2 cellular contexts compared by ENCODE assay signal in genomic region chr5:162068931-162069330, GRCh38.
TF ChIP-seq lines count a peak whose summit lies in the region.

No MANE protein-coding gene starts in this region.

TF ChIP-seq in GM23338, 12 proteins besides CTCF, POLR2A, EP300 and RAD21:
- TF ChIP-seq NANOG (IDR thresholded peaks at IDR 0.05; ENCODE audit: borderline replicate concordance): no peak
- TF ChIP-seq CREB1 (CRISPR knock-in tag; IDR thresholded peaks at IDR 0.05; ENCODE audit: low read depth): no peak
- TF ChIP-seq ZNF331 (CRISPR knock-in tag; IDR thresholded peaks at IDR 0.05; ENCODE audit: low read depth): no peak
- TF ChIP-seq, protein P1, sequence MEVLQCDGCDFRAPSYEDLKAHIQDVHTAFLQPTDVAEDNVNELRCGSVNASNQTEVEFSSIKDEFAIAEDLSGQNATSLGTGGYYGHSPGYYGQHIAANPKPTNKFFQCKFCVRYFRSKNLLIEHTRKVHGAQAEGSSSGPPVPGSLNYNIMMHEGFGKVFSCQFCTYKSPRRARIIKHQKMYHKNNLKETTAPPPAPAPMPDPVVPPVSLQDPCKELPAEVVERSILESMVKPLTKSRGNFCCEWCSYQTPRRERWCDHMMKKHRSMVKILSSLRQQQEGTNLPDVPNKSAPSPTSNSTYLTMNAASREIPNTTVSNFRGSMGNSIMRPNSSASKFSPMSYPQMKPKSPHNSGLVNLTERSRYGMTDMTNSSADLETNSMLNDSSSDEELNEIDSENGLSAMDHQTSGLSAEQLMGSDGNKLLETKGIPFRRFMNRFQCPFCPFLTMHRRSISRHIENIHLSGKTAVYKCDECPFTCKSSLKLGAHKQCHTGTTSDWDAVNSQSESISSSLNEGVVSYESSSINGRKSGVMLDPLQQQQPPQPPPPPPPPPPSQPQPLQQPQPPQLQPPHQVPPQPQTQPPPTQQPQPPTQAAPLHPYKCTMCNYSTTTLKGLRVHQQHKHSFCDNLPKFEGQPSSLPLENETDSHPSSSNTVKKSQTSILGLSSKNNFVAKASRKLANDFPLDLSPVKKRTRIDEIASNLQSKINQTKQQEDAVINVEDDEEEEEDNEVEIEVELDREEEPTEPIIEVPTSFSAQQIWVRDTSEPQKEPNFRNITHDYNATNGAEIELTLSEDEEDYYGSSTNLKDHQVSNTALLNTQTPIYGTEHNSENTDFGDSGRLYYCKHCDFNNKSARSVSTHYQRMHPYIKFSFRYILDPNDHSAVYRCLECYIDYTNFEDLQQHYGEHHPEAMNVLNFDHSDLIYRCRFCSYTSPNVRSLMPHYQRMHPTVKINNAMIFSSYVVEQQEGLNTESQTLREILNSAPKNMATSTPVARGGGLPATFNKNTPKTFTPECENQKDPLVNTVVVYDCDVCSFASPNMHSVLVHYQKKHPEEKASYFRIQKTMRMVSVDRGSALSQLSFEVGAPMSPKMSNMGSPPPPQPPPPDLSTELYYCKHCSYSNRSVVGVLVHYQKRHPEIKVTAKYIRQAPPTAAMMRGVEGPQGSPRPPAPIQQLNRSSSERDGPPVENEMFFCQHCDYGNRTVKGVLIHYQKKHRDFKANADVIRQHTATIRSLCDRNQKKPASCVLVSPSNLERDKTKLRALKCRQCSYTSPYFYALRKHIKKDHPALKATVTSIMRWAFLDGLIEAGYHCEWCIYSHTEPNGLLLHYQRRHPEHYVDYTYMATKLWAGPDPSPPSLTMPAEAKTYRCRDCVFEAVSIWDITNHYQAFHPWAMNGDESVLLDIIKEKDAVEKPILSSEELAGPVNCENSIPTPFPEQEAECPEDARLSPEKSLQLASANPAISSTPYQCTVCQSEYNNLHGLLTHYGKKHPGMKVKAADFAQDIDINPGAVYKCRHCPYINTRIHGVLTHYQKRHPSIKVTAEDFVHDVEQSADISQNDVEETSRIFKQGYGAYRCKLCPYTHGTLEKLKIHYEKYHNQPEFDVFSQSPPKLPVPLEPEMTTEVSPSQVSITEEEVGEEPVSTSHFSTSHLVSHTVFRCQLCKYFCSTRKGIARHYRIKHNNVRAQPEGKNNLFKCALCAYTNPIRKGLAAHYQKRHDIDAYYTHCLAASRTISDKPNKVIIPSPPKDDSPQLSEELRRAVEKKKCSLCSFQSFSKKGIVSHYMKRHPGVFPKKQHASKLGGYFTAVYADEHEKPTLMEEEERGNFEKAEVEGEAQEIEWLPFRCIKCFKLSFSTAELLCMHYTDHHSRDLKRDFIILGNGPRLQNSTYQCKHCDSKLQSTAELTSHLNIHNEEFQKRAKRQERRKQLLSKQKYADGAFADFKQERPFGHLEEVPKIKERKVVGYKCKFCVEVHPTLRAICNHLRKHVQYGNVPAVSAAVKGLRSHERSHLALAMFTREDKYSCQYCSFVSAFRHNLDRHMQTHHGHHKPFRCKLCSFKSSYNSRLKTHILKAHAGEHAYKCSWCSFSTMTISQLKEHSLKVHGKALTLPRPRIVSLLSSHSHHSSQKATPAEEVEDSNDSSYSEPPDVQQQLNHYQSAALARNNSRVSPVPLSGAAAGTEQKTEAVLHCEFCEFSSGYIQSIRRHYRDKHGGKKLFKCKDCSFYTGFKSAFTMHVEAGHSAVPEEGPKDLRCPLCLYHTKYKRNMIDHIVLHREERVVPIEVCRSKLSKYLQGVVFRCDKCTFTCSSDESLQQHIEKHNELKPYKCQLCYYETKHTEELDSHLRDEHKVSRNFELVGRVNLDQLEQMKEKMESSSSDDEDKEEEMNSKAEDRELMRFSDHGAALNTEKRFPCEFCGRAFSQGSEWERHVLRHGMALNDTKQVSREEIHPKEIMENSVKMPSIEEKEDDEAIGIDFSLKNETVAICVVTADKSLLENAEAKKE (CRISPR knock-in tag; IDR thresholded peaks at IDR 0.05): no peak
- no peak for TF ChIP-seq JUNB (IDR thresholded peaks at IDR 0.05; ENCODE audit: unreplicated experiment)

TF ChIP-seq in H1, 55 proteins besides CTCF, POLR2A, EP300 and RAD21:
- TF ChIP-seq YY1 (IDR thresholded peaks at IDR 0.05; ENCODE audit: low read depth, low read length): no peak
- TF ChIP-seq JUND (IDR thresholded peaks at IDR 0.05; ENCODE audit: low read length): no peak
- no peak for TF ChIP-seq ATF2 (IDR thresholded peaks at IDR 0.05; ENCODE audit: low read length)
- TF ChIP-seq SAP30 (IDR thresholded peaks at IDR 0.05; ENCODE audit: insufficient read depth, insufficient replicate concordance, low read length): no peak
- no peak for TF ChIP-seq USF2 (IDR thresholded peaks at IDR 0.05; ENCODE audit: low read length)
- TF ChIP-seq GABPA (IDR thresholded peaks at IDR 0.05; ENCODE audit: borderline replicate concordance, insufficient read depth, low read length): no peak
- no peak for TF ChIP-seq PHF8 (conservative IDR thresholded peaks at IDR 0.05; ENCODE audit: low read depth, low read length)
- no peak for TF ChIP-seq POU5F1 (IDR thresholded peaks at IDR 0.05; ENCODE audit: low read depth, low read length)
- TF ChIP-seq SIX5 (IDR thresholded peaks at IDR 0.05; ENCODE audit: low read depth, low read length): no peak
- TF ChIP-seq HDAC6 (IDR thresholded peaks at IDR 0.05; ENCODE audit: low read depth, low read length): no peak
- no peak for TF ChIP-seq SP2 (IDR thresholded peaks at IDR 0.05; ENCODE audit: low read length)
- no peak for TF ChIP-seq BRCA1 (IDR thresholded peaks at IDR 0.05; ENCODE audit: low read depth, low read length)
- no peak for TF ChIP-seq SP4 (IDR thresholded peaks at IDR 0.05; ENCODE audit: low read length)
- TF ChIP-seq POLR2AphosphoS5 (IDR thresholded peaks at IDR 0.05; ENCODE audit: low read depth, low read length): no peak
- no peak for TF ChIP-seq CHD1 (IDR thresholded peaks at IDR 0.05; ENCODE audit: low read depth, low read length)
- no peak for TF ChIP-seq SP1 (IDR thresholded peaks at IDR 0.05; ENCODE audit: low read depth, low read length)
- TF ChIP-seq JUN (IDR thresholded peaks at IDR 0.05; ENCODE audit: low read depth, low read length): no peak
- no peak for TF ChIP-seq HDAC2 (IDR thresholded peaks at IDR 0.05; ENCODE audit: borderline replicate concordance in 1 of 2, low read depth in 2 of 2, low read length in 2 of 2)
